23 cellular contexts compared by ENCODE assay signal in the genomic region with DNA sequence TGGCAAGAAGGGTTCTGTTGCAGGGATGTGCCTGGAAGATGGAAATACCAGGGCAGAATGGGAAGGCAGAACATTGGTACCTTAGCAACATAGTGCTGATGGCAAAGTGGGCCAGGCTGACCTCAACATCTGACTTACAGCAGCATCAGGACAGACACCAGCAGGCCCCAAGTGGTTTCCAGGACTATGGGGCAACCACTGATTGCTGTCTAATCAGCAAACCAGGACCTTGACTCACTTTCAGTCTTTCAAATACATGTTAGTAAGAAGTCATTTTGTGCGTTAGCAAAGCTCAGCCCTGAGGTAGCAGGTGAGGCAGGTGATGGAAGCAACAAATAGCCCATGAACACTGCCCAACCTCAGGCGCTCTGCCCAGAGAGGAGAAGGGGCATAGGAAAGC. TPM values are rescaled to one million over a fixed set of nuclear protein-coding genes. Genes with fewer than 3 reads are reported as not detected.
DNase-seq lines count a peak whose midpoint lies in the region; ATAC-seq, FAIRE-seq and TF ChIP-seq lines count a peak whose summit lies in the region.
"Had no signal": no experiment of that assay in that cellular context is flagged by ENCODE, and none has a peak within 500 bp of the region (broad histone marks: within the 10 kb centered on the region; RNA-seq: fewer than 3 reads in every experiment).

No MANE protein-coding gene starts in this region.

- H3K4me2 ChIP-seq in IMR-90 (ENCODE audit: low read depth, low read length) (no peak overlapping the region), K562 (ENCODE audit: insufficient read depth, low read length) (no peak overlapping the region)
- H3K4me2 ChIP-seq: BLaER1 had no signal

- H2AFZ ChIP-seq in IMR-90 (replicated peaks; ENCODE audit: low read length, poor library complexity) (peak overlapping the region; percentile 4), K562 (ENCODE audit: low read depth, low read length) (0 out of 2 replicates have a peak overlapping the region, but pooled peaks have one; percentile 24)
- H2AFZ ChIP-seq: GM23248 had no signal

- H2AK5ac ChIP-seq in IMR-90 (ENCODE audit: low read depth, low read length): no peak overlapping the region

- H3K36me3 ChIP-seq in IMR-90 (ENCODE audit: control insufficient read depth, insufficient read depth, low read length) (no peaks in the 10 kb centered on the region), K562 (ENCODE audit: control insufficient read depth, insufficient read depth, low read length) (no peaks in the 10 kb centered on the region)
- H3K36me3 ChIP-seq: BLaER1 had no signal

- H2BK15ac ChIP-seq in IMR-90 (ENCODE audit: low read depth, low read length): no peak overlapping the region

- no peak overlapping the region for H2BK5ac ChIP-seq in IMR-90 (ENCODE audit: low read depth, low read length, poor library complexity, severe bottlenecking)

- TF ChIP-seq POLR2A in IMR-90 (IDR thresholded peaks at IDR 0.05; ENCODE audit: low read depth, low read length): no peak
- no peak for TF ChIP-seq POLR2A in K562 (conservative IDR thresholded peaks at IDR 0.05)

- peak; percentile 30 for DNase-seq in activated CD8-positive, alpha-beta memory T cell treated with anti-CD3 and anti-CD28 coated beads for 24 hours
- DNase-seq in activated CD8-positive, alpha-beta memory T cell treated with anti-CD3 and anti-CD28 coated beads, Interleukin-2, amount 50 U/mL, for 4 hours: no peak
- no peak for DNase-seq in IMR-90
- DNase-seq in K562 (ENCODE audit: extremely low read depth in 1 of 4, low spot score in 3 of 4): no peak
- peak; percentile 30 for DNase-seq in mesenteric fat pad (ENCODE audit: low spot score)
- DNase-seq in NCI-H1417 (lab: John Stamatoyannopoulos, UW): no peak
- DNase-seq in germinal center (ENCODE audit: low spot score): no peak
- DNase-seq in caudate nucleus (lab: John Stamatoyannopoulos, UW): no peak
- DNase-seq: Caco-2; CD4-positive, CD25-positive, alpha-beta regulatory T cell; CD8-positive, alpha-beta T cell; DMS153; DMS79; GF-D8; GM23248; H9 had no signal

- H4K8ac ChIP-seq in IMR-90 (ENCODE audit: low read depth in 2 of 2, low read length in 2 of 2): no peak overlapping the region

- CTCF ChIA-PET in IMR-90 (lab: Yijun Ruan, JAX): no interaction called here
- CTCF ChIA-PET in K562 (lab: Yijun Ruan, JAX; ENCODE audit: low intra/inter-chr PET ratio): no interaction called here

- H3K79me1 ChIP-seq in IMR-90 (ENCODE audit: low read depth in 1 of 2, low read length in 2 of 2): peaks cover 0 to 6% of the 10 kb centered on the region in 2 experiments; a peak in 2 of 4 replicates

- H3K4me1 ChIP-seq in IMR-90 (ENCODE audit: control insufficient read depth, insufficient read depth, low read length) (peaks cover 4% of the 10 kb centered on the region; the same call in 1 of the 2 replicates), K562 (replicated peaks in 1 of 2; ENCODE audit: control insufficient read depth in 2 of 2, insufficient read depth in 2 of 2, low read length in 2 of 2) (peaks cover 18 to 42% of the 10 kb centered on the region in 2 experiments)

- TF ChIP-seq RAD21 in IMR-90 (IDR thresholded peaks at IDR 0.05; ENCODE audit: low read length) (no peak), K562 (CRISPR knock-in tag; conservative IDR thresholded peaks at IDR 0.05 in 1 of 2, IDR thresholded peaks at IDR 0.05 in 1 of 2) (no peak)

- H3K27me3 ChIP-seq in IMR-90 (ENCODE audit: control insufficient read depth, insufficient read depth, low read length): 0 out of 2 replicates have a peak, but pooled peaks cover 1% of the 10 kb centered on the region
- no peaks in the 10 kb centered on the region for H3K27me3 ChIP-seq in K562 (ENCODE audit: control insufficient read depth in 2 of 2, insufficient read depth in 2 of 2, low read length in 2 of 2)
- H3K27me3 ChIP-seq: BLaER1 had no signal

- FAIRE-seq in K562 (lab: Jason Lieb, UNC): no peak
- FAIRE-seq: A204.1, GM12892, GM19239 had no signal

- ATAC-seq in IMR-90 (ENCODE audit: low read depth) (no peak), K562 (no peak)
- ATAC-seq: CD8-positive, alpha-beta T cell; HCT116 had no signal

- TF ChIP-seq CTCF in IMR-90 (conservative IDR thresholded peaks at IDR 0.05; ENCODE audit: low read depth, low read length) (no peak), K562 (IDR thresholded peaks at IDR 0.05 in 2 of 3, conservative IDR thresholded peaks at IDR 0.05 in 1 of 3; ENCODE audit: insufficient read depth in 2 of 3, low read depth in 1 of 3, low read length in 3 of 3) (no peak)

- no peaks in the 10 kb centered on the region for H3K9me3 ChIP-seq in IMR-90 (ENCODE audit: control insufficient read depth, insufficient read depth, low read length)
- no peaks in the 10 kb centered on the region for H3K9me3 ChIP-seq in K562 (replicated peaks; ENCODE audit: control insufficient read depth, insufficient read depth, low read depth, low read length)
- H3K9me3 ChIP-seq: BLaER1, Caco-2 had no signal

- H4K91ac ChIP-seq in IMR-90 (ENCODE audit: insufficient read depth, low read depth, low read length): no peak overlapping the region

- no peak overlapping the region for H3K4ac ChIP-seq in IMR-90 (ENCODE audit: low read depth, low read length)

- H3K18ac ChIP-seq in IMR-90 (ENCODE audit: low read depth, low read length): no peak overlapping the region

- peak overlapping the region; percentile 24 for H2AK9ac ChIP-seq in IMR-90 (replicated peaks; ENCODE audit: low read depth, low read length, poor library complexity)

- no peak overlapping the region for H3K4me3 ChIP-seq in IMR-90 (ENCODE audit: insufficient read depth, low read depth, low read length)
- no peak overlapping the region for H3K4me3 ChIP-seq in K562
- H3K4me3 ChIP-seq: BLaER1, GM23248 had no signal

- no peak overlapping the region for H3K23ac ChIP-seq in IMR-90 (ENCODE audit: low read depth, low read length)

- no peak overlapping the region for H2BK120ac ChIP-seq in IMR-90 (ENCODE audit: low read depth, low read length)

- H3K9me1 ChIP-seq in IMR-90 (ENCODE audit: insufficient read depth, low read length) (peaks cover 8% of the 10 kb centered on the region), K562 (ENCODE audit: control insufficient read depth, insufficient read depth, low read length) (no peaks in the 10 kb centered on the region)

- no peak for TF ChIP-seq EP300 in K562 (IDR thresholded peaks at IDR 0.05; ENCODE audit: low read length)

- H3K27ac ChIP-seq in IMR-90 (ENCODE audit: insufficient read depth, low read length): no peak overlapping the region
- no peak overlapping the region for H3K27ac ChIP-seq in K562 (ENCODE audit: extremely low read depth, low read depth, low read length)
- H3K27ac ChIP-seq in caudate nucleus (ENCODE audit: low read depth, low read length): no peak overlapping the region
- H3K27ac ChIP-seq: 22Rv1, BLaER1, C4-2B, GM23248 had no signal

- H4K20me1 ChIP-seq in IMR-90 (ENCODE audit: insufficient read depth, low read length): no peaks in the 10 kb centered on the region
- H4K20me1 ChIP-seq in K562 (replicated peaks; ENCODE audit: control insufficient read depth, insufficient read depth, low read length): no peaks in the 10 kb centered on the region
- H4K20me1 ChIP-seq: BLaER1 had no signal

- intact Hi-C loops in IMR-90 (cut with micrococcal nuclease): no loop called here
- intact Hi-C loops in K562 (cut with micrococcal nuclease): no loop called here

- peaks cover under 1% of the 10 kb centered on the region; the same call in 2 of the 3 replicates for H3K79me2 ChIP-seq in K562 (ENCODE audit: control insufficient read depth, insufficient read depth, low read length)

- BruUV-seq in IMR-90 (replicated peaks; lab: Mats Ljungman, UMichigan) (no TSS peak), K562 (replicated peaks; lab: Mats Ljungman, UMichigan) (no TSS peak)

- no peak overlapping the region for H4K5ac ChIP-seq in IMR-90 (ENCODE audit: low read depth, low read length)

- H3K14ac ChIP-seq in IMR-90 (replicated peaks; ENCODE audit: low read depth, low read length): no peak overlapping the region

- H3K56ac ChIP-seq in IMR-90 (ENCODE audit: extremely low read depth, insufficient read depth, low read length): no peak overlapping the region

- POLR2A ChIA-PET in IMR-90 (lab: Charles Lee; ENCODE audit: unreplicated experiment): interaction anchor here (0.5 kb wide), 1 partner anchor 47 kb away, joined by 4 read pairs; no protein-coding TSS in a partner anchor
- POLR2A ChIA-PET in K562 (lab: Yijun Ruan, JAX): no interaction called here

- no peak overlapping the region for H2BK20ac ChIP-seq in IMR-90 (ENCODE audit: low read depth, low read length)

- in situ Hi-C loops in IMR-90 (cut with MboI; ENCODE audit: low sequenced_read_pairs): no loop called here
- in situ Hi-C loops in K562 (cut with MboI): no loop called here

- H3K9ac ChIP-seq in IMR-90 (ENCODE audit: low read depth, low read length) (no peak overlapping the region), K562 (ENCODE audit: insufficient read depth in 1 of 2, low read depth in 2 of 2, low read length in 2 of 2) (no peak overlapping the region)
- H3K9ac ChIP-seq: BLaER1, GM23248 had no signal

- dilution Hi-C loops in IMR-90 (cut with HindIII; ENCODE audit: low sequenced_read_pairs, unreplicated experiment): no loop called here

- no CpG with 5 or more reads among the region's 2 CpGs for WGBS in IMR-90 (ENCODE audit: extremely low coverage in 2 of 2, insufficient read length in 1 of 2), 2 experiments
- 89% methylated on average over 2 of the region's 2 CpGs for WGBS in K562 (ENCODE audit: insufficient coverage, low coverage, missing lambda C conversion rate)

RNA-seq across cellular contexts. Expression of a gene that starts 4.7 kb away (rescaled TPM):
- 10.8 and 21.7 TPM in 2 replicates for total RNA-seq in IMR-90 (2012; rRNA removed)
- 23.5 and 26.2 TPM in 2 replicates for polyA plus RNA-seq in IMR-90 (2012; rRNA removed)
- polyA plus RNA-seq in IMR-90 (2012; cell fraction: cytosol; rRNA removed): 22.6 and 25.0 TPM in 2 replicates
- 5.9 and 8.7 TPM in 2 replicates for polyA plus RNA-seq in IMR-90 (2012; cell fraction: nucleus; rRNA removed; ENCODE audit: low replicate concordance)
- 4.0 and 11.1 TPM in 2 replicates for total RNA-seq in K562 (2011; cell fraction: chromatin; rRNA removed; ENCODE audit: low replicate concordance)
- total RNA-seq in K562 (2011; cell fraction: nucleolus; rRNA removed): 5.8 and 5.9 TPM in 2 replicates
- total RNA-seq in K562 (2011; cell fraction: nucleoplasm; rRNA removed): 8.5 and 14.4 TPM in 2 replicates
- 6.8 and 9.6 TPM in 2 replicates for total RNA-seq in K562 (2014; rRNA removed)
- 21.0 and 25.0 TPM in 2 replicates for total RNA-seq in K562 (2014; rRNA removed; fragmentation: Illumina TruSeq; extraction: Trizol)
- total RNA-seq in K562 (2015; rRNA removed; fragmentation: Illumina TruSeq; extraction: Trizol): 17.1 and 18.4 TPM in 2 replicates
- total RNA-seq in K562 (2021): 15.6 and 17.2 TPM in 2 replicates
- 24.2 and 28.3 TPM in 2 replicates for polyA plus RNA-seq in K562 (2011; rRNA removed)
- polyA plus RNA-seq in K562 (2011; cell fraction: cytosol; rRNA removed): 25.5 and 33.2 TPM in 2 replicates
- polyA plus RNA-seq in K562 (2011; cell fraction: nucleus; rRNA removed): 6.9 and 8.4 TPM in 2 replicates
- polyA plus RNA-seq in K562 (2012): 18.4 and 29.0 TPM in 2 replicates
- 25.4 and 35.7 TPM in 2 replicates for polyA plus RNA-seq in K562 (2014; fragmentation: Illumina TruSeq; extraction: Trizol)
- 10 to 100 TPM; 22.0 to 26.9 TPM for polyA plus RNA-seq in K562 (2014; fragmentation: Nextera tagmentation; extraction: Ambion mirVana)
- polyA plus RNA-seq in K562 (2014; rRNA removed): 19.7 and 24.6 TPM in 2 replicates
- 10.8 and 11.2 TPM in 2 replicates for polyA minus RNA-seq in K562 (2011; rRNA and poly(A)+ RNA removed)
- polyA minus RNA-seq in K562 (2011; cell fraction: cytosol; rRNA and poly(A)+ RNA removed): 6.6 and 7.7 TPM in 2 replicates
- polyA minus RNA-seq in K562 (2011; cell fraction: nucleus; rRNA and poly(A)+ RNA removed): 2.2 and 4.0 TPM in 2 replicates
- total RNA-seq in mesenteric fat pad: 18.5 TPM

Comparison
In these comparisons a context has a peak if more than half of its experiments do, and no peak if none do; other contexts are left out.
1. DNase-seq: peak in activated CD8-positive, alpha-beta memory T cell treated with anti-CD3 and anti-CD28 coated beads for 24 hours (single experiment) and mesenteric fat pad (single experiment); none in activated CD8-positive, alpha-beta memory T cell treated with anti-CD3 and anti-CD28 coated beads, Interleukin-2, amount 50 U/mL, for 4 hours (single experiment), IMR-90 (single experiment), K562 (0 of 4), NCI-H1417 (0 of 3), germinal center (single experiment) and caudate nucleus (0 of 61).